ENCODE assay signal across 21 cellular contexts in genomic region chr3:104885214-104885814, GRCh38.
DNase-seq lines count a peak whose midpoint lies in the region; ATAC-seq, FAIRE-seq and TF ChIP-seq lines count a peak whose summit lies in the region.
"Had no signal": no experiment of that assay in that cellular context is flagged by ENCODE, and none has a peak within 500 bp of the region (broad histone marks: within the 10 kb centered on the region; RNA-seq: fewer than 3 reads in every experiment).

No MANE protein-coding gene starts in this region.

- no peaks in the 10 kb centered on the region for H3K9me2 ChIP-seq in GM23248 (ENCODE audit: insufficient read depth)

- H3K27me3 ChIP-seq in BLaER1 treated with 17β-estradiol and CSF1 and Interleukin-3, amounts not matched to agents 10 nM and 100 nM = no peaks in the 10 kb centered on the region
- H3K27me3 ChIP-seq in GM23248 (replicated peaks; ENCODE audit: insufficient read depth) (no peaks in the 10 kb centered on the region), H1 (replicated peaks in 1 of 4; ENCODE audit: control insufficient read depth in 3 of 4, extremely low read depth in 1 of 4, insufficient read depth in 3 of 4, low read length in 3 of 4) (no peaks in the 10 kb centered on the region)

- peaks cover 13 to 46% (median 34%) of the 10 kb centered on the region in 10 experiments for H3K4me1 ChIP-seq in BLaER1 treated with 17β-estradiol and CSF1 and Interleukin-3, amounts not matched to agents 10 nM and 100 nM
- H3K4me1 ChIP-seq in GM23248 (ENCODE audit: insufficient read depth) (peaks cover 29% of the 10 kb centered on the region), H1 (replicated peaks in 1 of 4; ENCODE audit: control insufficient read depth in 3 of 4, insufficient read depth in 4 of 4, low read length in 3 of 4) (peaks cover 0 to 5% (median 2%) of the 10 kb centered on the region in 4 experiments; a peak in 3 of 7 replicates)

- no peak for FAIRE-seq in H1 (lab: Jason Lieb, UNC)
- FAIRE-seq: GM19239 had no signal

- H3K4ac ChIP-seq in H1 (replicated peaks; ENCODE audit: insufficient read length, low read depth, low read length) = no peak overlapping the region

- no peak overlapping the region for H2BK12ac ChIP-seq in H1 (ENCODE audit: low read depth, low read length)

- H2AFZ ChIP-seq in GM23248 = 0 out of 2 replicates have a peak overlapping the region, but pooled peaks have one; percentile 11
- H2AFZ ChIP-seq in H1 (ENCODE audit: low read length) = peak overlapping the region; percentile 46; the same call in 1 of the 2 replicates

- H3K4me2 ChIP-seq in BLaER1 treated with 17β-estradiol and CSF1 and Interleukin-3, amounts not matched to agents 10 nM and 100 nM = peak overlapping the region in 8 of 11 experiments; percentile 16 to 81 (median 64); a peak in 16 of 22 replicates
- H3K4me2 ChIP-seq in GM23248 (ENCODE audit: unreplicated experiment) (no peak overlapping the region), H1 (ENCODE audit: insufficient read depth in 1 of 2, low read depth in 2 of 2, low read length in 2 of 2) (no peak overlapping the region)

- no peak overlapping the region for H3K14ac ChIP-seq in H1 (ENCODE audit: insufficient read length)

- POLR2A ChIA-PET in H1 (lab: Charles Lee; ENCODE audit: partially characterized antibody) = no interaction called here

- no peak overlapping the region for H4K91ac ChIP-seq in H1 (replicated peaks; ENCODE audit: insufficient read length, low read length)

- H2BK120ac ChIP-seq in H1 (replicated peaks; ENCODE audit: low read depth, low read length) = no peak overlapping the region

- TF ChIP-seq CTCF in H1 (IDR thresholded peaks at IDR 0.05; ENCODE audit: control extremely low read depth in 1 of 3, insufficient read depth in 1 of 3, low read depth in 1 of 3, low read length in 3 of 3) = no peak

- CTCF ChIA-PET in H1 (lab: Charles Lee; ENCODE audit: partially characterized antibody) = interaction anchor here (0.6 to 1.7 kb wide), 3 partner anchors 12 to 1541 kb away, joined by 3 to 5 read pairs (median 4); no protein-coding TSS in a partner anchor

- peaks cover 0 to 16% (median 4%) of the 10 kb centered on the region in 11 experiments; a peak in 8 of 22 replicates for H3K9me3 ChIP-seq in BLaER1 treated with 17β-estradiol and CSF1 and Interleukin-3, amounts not matched to agents 10 nM and 100 nM (replicated peaks in 1 of 11)
- H3K9me3 ChIP-seq in GM23248 (ENCODE audit: low read depth) (no peaks in the 10 kb centered on the region), H1 (ENCODE audit: insufficient read depth in 2 of 2, low read depth in 1 of 2, low read length in 1 of 2) (no peaks in the 10 kb centered on the region)

- H3K27ac ChIP-seq in BLaER1 treated with 17β-estradiol and CSF1 and Interleukin-3, amounts not matched to agents 10 nM and 100 nM = peak overlapping the region; percentile 54 to 97 (median 82); a peak in 21 of 22 replicates
- no peak overlapping the region for H3K27ac ChIP-seq in GM23248
- H3K27ac ChIP-seq in H1 (ENCODE audit: low read depth, low read length) = no peak overlapping the region
- H3K27ac ChIP-seq: WERI-Rb-1 had no signal

- no peak overlapping the region for H2AK5ac ChIP-seq in H1 (ENCODE audit: low read depth, low read length)

- H3K23ac ChIP-seq in H1 (ENCODE audit: insufficient read length) = no peak overlapping the region

- H4K5ac ChIP-seq in H1 (ENCODE audit: insufficient read length, low read depth, low read length) = no peak overlapping the region

- H2BK20ac ChIP-seq in H1 (ENCODE audit: low read length) = no peak overlapping the region

- H3K4me3 ChIP-seq in BLaER1 treated with 17β-estradiol and CSF1 and Interleukin-3, amounts not matched to agents 10 nM and 100 nM = no peak overlapping the region
- H3K4me3 ChIP-seq in GM23248 (no peak overlapping the region), H1 (ENCODE audit: extremely low read depth in 1 of 4, insufficient read depth in 2 of 4, low read depth in 3 of 4, low read length in 4 of 4) (no peak overlapping the region)

- TF ChIP-seq RAD21 in H1 (IDR thresholded peaks at IDR 0.05 in 1 of 2, conservative IDR thresholded peaks at IDR 0.05 in 1 of 2; ENCODE audit: low read depth in 2 of 2, low read length in 2 of 2) = no peak

- peak overlapping the region in 4 of 11 experiments; percentile 47 to 79 (median 72); a peak in 7 of 22 replicates for H3K9ac ChIP-seq in BLaER1 treated with 17β-estradiol and CSF1 and Interleukin-3, amounts not matched to agents 10 nM and 100 nM
- H3K9ac ChIP-seq in GM23248 = no peak overlapping the region
- no peak overlapping the region for H3K9ac ChIP-seq in H1 (replicated peaks in 1 of 4; ENCODE audit: extremely low read depth in 1 of 4, low read depth in 3 of 4, low read length in 3 of 4)

- no peak for TF ChIP-seq POLR2A in H1 (IDR thresholded peaks at IDR 0.05; ENCODE audit: control extremely low read depth in 1 of 2, low read depth in 2 of 2, low read length in 2 of 2)

- DNase-seq in GM23248 (peak; percentile 47), H1 (ENCODE audit: low read depth in 1 of 2, low spot score in 2 of 2) (no peak), DMS 273 (lab: John Stamatoyannopoulos, UW; ENCODE audit: unreplicated experiment) (no peak), T-helper 2 cell (no peak), activated gamma-delta T cell treated with Interleukin-2 at 50 U/mL for 16 hours (no peak)
- DNase-seq: activated effector memory CD4-positive, alpha-beta T cell treated with anti-CD3 and anti-CD28 coated beads, Interleukin-2, amount 50 U/mL, for 16 hours; Calu3; effector memory CD8-positive, alpha-beta T cell; hippocampal formation; kidney glomerular epithelial cell; NCI-H1417; NCI-H345; occipital lobe; stimulated activated CD4-positive, alpha-beta T cell treated with anti-CD3 and anti-CD28 coated beads, Interleukin-2, amount 100 ng/mL, for 24 hours; T-cell; WERI-Rb-1 had no signal

- TF ChIP-seq EP300 in H1 (IDR thresholded peaks at IDR 0.05; ENCODE audit: borderline replicate concordance in 1 of 2, low read depth in 2 of 2, low read length in 2 of 2) = no peak

- H2BK5ac ChIP-seq in H1 (ENCODE audit: low read depth, low read length) = no peak overlapping the region

- ATAC-seq in HG03469 (IDR thresholded peaks at IDR 0.05; ENCODE audit: unreplicated experiment) (peak; percentile 79), HG02840 (IDR thresholded peaks at IDR 0.05; ENCODE audit: low FRiP score, unreplicated experiment) (no peak)
- ATAC-seq: effector memory CD8-positive, alpha-beta T cell; Right ventricle myocardium inferior; T-cell had no signal

- no peak overlapping the region for H3K56ac ChIP-seq in H1 (replicated peaks; ENCODE audit: insufficient read length, low read depth, low read length)

- H3K18ac ChIP-seq in H1 (ENCODE audit: extremely low read depth, low read length) = no peak overlapping the region

- no peaks in the 10 kb centered on the region for H3K36me3 ChIP-seq in BLaER1 treated with 17β-estradiol and CSF1 and Interleukin-3, amounts not matched to agents 10 nM and 100 nM
- no peaks in the 10 kb centered on the region for H3K36me3 ChIP-seq in GM23248 (ENCODE audit: low read depth)
- no peaks in the 10 kb centered on the region for H3K36me3 ChIP-seq in H1 (ENCODE audit: control insufficient read depth in 2 of 4, insufficient read depth in 4 of 4, low read length in 3 of 4)
- H3K36me3 ChIP-seq: WERI-Rb-1 had no signal

- H4K20me1 ChIP-seq in BLaER1 treated with 17β-estradiol and CSF1 and Interleukin-3, amounts not matched to agents 10 nM and 100 nM = no peaks in the 10 kb centered on the region
- no peaks in the 10 kb centered on the region for H4K20me1 ChIP-seq in GM23248 (ENCODE audit: insufficient read depth)
- no peaks in the 10 kb centered on the region for H4K20me1 ChIP-seq in H1 (replicated peaks in 1 of 2; ENCODE audit: control insufficient read depth in 1 of 2, insufficient read depth in 2 of 2, low read length in 2 of 2)

- in situ Hi-C loops in GM23248 (cut with MboI) = no loop called here

- no peak overlapping the region for H2BK15ac ChIP-seq in H1 (ENCODE audit: low read length)

- H3K79me2 ChIP-seq in GM23248 (ENCODE audit: insufficient read depth) (no peaks in the 10 kb centered on the region), H1 (ENCODE audit: control insufficient read depth in 1 of 2, insufficient read depth in 2 of 2, low read length in 2 of 2) (no peaks in the 10 kb centered on the region)

- 50 to 67% methylated on average over 3 of the region's 3 CpGs for WGBS in GM23248 (ENCODE audit: low coverage in 1 of 2, low lambda C conversion rate in 2 of 2, missing lambda C conversion rate in 2 of 2), 2 experiments
- WGBS in H1 (ENCODE audit: extremely low coverage in 1 of 2, insufficient coverage in 1 of 2, insufficient read length in 1 of 2, insufficient replicate concordance in 2 of 2, low coverage in 1 of 2, low lambda C conversion rate in 2 of 2, missing lambda C conversion rate in 1 of 2), 2 experiments = 80% methylated on average over 3 of the region's 3 CpGs; no CpG with 5 or more reads in 1 of the 2 experiments

- H4K8ac ChIP-seq in H1 (ENCODE audit: extremely low read depth, insufficient read depth, low read length) = no peak overlapping the region

- no peaks in the 10 kb centered on the region for H3K23me2 ChIP-seq in H1 (ENCODE audit: low read depth, low read length)

- H3K79me1 ChIP-seq in H1 (ENCODE audit: low read depth, low read length) = no peaks in the 10 kb centered on the region

- H3F3A ChIP-seq in GM23248 (ENCODE audit: insufficient read depth) = peaks cover 25% of the 10 kb centered on the region

TF ChIP-seq in H1, 55 proteins besides CTCF, POLR2A, EP300 and RAD21 (continues in another document):
- TF ChIP-seq HDAC2 (IDR thresholded peaks at IDR 0.05; ENCODE audit: borderline replicate concordance in 1 of 2, low read depth in 2 of 2, low read length in 2 of 2) (no peak), TCF12 (IDR thresholded peaks at IDR 0.05; ENCODE audit: low read depth, low read length) (no peak), E2F6 (IDR thresholded peaks at IDR 0.05) (no peak), SP1 (IDR thresholded peaks at IDR 0.05; ENCODE audit: low read depth, low read length) (no peak), NANOG (IDR thresholded peaks at IDR 0.05; ENCODE audit: insufficient read depth, low read depth, low read length, poor library complexity, severe bottlenecking) (no peak), JUN (IDR thresholded peaks at IDR 0.05; ENCODE audit: low read depth, low read length) (no peak), BACH1 (IDR thresholded peaks at IDR 0.05; ENCODE audit: low read length) (no peak), SIN3A (conservative IDR thresholded peaks at IDR 0.05 in 1 of 2, IDR thresholded peaks at IDR 0.05 in 1 of 2; ENCODE audit: low read depth in 1 of 2, low read length in 2 of 2) (no peak), RXRA (IDR thresholded peaks at IDR 0.05; ENCODE audit: insufficient read depth, low read depth, low read length) (no peak), EZH2 (IDR thresholded peaks at IDR 0.05; ENCODE audit: low read depth, low read length, severe bottlenecking) (no peak), FOSL1 (IDR thresholded peaks at IDR 0.05; ENCODE audit: insufficient read depth, low read depth, low read length) (no peak)

Comparison
In these comparisons a context has a peak if more than half of its experiments do, and no peak if none do; other contexts are left out.
1. H3K27ac ChIP-seq: peak in BLaER1 treated with 17β-estradiol and CSF1 and Interleukin-3, amounts not matched to agents 10 nM and 100 nM (11 of 11); none in GM23248 (single experiment) and H1 (single experiment).
2. H3K4me2 ChIP-seq: peak in BLaER1 treated with 17β-estradiol and CSF1 and Interleukin-3, amounts not matched to agents 10 nM and 100 nM (8 of 11); none in GM23248 (single experiment) and H1 (0 of 2).